Comparison of ENCODE assay signal across 8 cellular contexts in the genomic region with DNA sequence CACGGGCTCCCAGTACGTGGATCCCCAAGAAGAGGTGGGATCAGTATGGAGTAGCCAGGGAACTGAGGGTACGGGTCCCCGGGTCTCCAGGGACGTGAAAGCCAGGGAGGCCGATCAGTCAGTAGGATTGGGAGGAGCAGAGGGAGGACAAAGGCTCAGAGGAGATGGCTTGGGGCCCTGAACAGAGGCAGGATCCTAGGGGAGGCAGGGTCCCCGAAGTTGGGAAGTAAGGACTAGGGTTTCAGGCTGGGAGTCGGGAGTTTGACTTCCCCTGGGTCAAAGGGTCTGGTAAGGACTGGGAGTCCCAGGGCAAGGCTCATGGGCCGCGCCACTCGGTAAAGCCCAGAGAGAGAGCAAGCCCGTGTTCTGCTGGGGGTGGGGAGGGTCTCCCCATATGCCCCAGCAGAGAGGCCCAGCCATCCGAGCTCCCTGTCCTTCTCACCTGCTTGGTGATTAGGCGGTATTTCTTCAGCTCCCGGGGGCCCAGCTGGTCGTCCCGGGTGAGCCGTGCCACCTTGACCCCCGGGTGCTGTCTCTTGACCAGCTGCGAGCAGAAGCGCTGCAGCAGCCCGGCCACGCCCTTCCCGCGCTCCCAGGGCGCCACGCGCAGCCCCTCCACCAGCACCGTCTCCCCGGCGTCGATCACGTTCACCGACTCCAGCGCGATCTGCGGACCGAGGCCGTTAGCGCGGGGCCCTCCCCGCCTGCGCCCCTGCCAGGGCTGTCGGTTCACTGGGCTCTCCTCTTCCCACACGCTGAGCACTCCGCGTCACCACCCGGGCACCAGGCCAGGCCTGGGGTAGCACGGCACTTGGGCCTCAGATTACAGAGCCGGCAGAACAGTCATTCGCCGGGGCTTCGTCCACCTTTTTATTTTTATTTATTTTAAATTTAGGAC. TPM values are rescaled to one million over a fixed set of nuclear protein-coding genes. Genes with fewer than 3 reads are reported as not detected.
A peak's percentile ranks its signal among the peaks of the same experiment; 100 is the strongest.
DNase-seq lines count a peak whose midpoint lies in the region; ATAC-seq, FAIRE-seq and TF ChIP-seq lines count a peak whose summit lies in the region.

No MANE protein-coding gene starts in this region.

- FAIRE-seq in D721Med (lab: Jason Lieb, UNC), result no peak

- DNase-seq in activated CD4-positive, alpha-beta T cell treated with anti-CD3 and anti-CD28 coated beads, Interleukin-2, amount 10 ng/mL, durations not matched to agents 24 days and 14 days, result no peak
- DNase-seq in activated CD4-positive, alpha-beta T cell treated with anti-CD3 and anti-CD28 coated beads for 1 hour, result no peak
- peak; percentile 84 for DNase-seq in NCI-H69 (lab: John Stamatoyannopoulos, UW)
- peak; percentile 56 for DNase-seq in mucosa of gallbladder (ENCODE audit: low spot score)
- DNase-seq in CD14-positive monocyte (ENCODE audit: low spot score), result no peak
- no peak for DNase-seq in D721Med (ENCODE audit: insufficient read length, low spot score)

- no peaks in the 10 kb centered on the region for H3K36me3 Mint-ChIP-seq in activated CD4-positive, alpha-beta T cell treated with anti-CD3 and anti-CD28 coated beads, Interleukin-2, amount 10 ng/mL, durations not matched to agents 24 days and 14 days (ENCODE audit: low read depth)
- no peaks in the 10 kb centered on the region for H3K36me3 Mint-ChIP-seq in dendritic cell treated with granulocyte-macrophage colony-stimulating factor and Interleukin-4, amounts not matched to agents 40 ng/mL and 50 ng/mL, for 4 days (ENCODE audit: low read depth)
- peaks cover 10 to 30% of the 10 kb centered on the region in 2 donors for H3K36me3 Mint-ChIP-seq in CD14-positive monocyte

- H3K4me1 Mint-ChIP-seq in activated CD4-positive, alpha-beta T cell treated with anti-CD3 and anti-CD28 coated beads, Interleukin-2, amount 10 ng/mL, durations not matched to agents 24 days and 14 days, result peaks cover 38% of the 10 kb centered on the region
- H3K4me1 Mint-ChIP-seq in dendritic cell treated with granulocyte-macrophage colony-stimulating factor and Interleukin-4, amounts not matched to agents 40 ng/mL and 50 ng/mL, for 4 days (ENCODE audit: low read depth), result peaks cover 64% of the 10 kb centered on the region
- H3K4me1 Mint-ChIP-seq in CD14-positive monocyte, result peaks cover 50% of the 10 kb centered on the region

- no peak for ATAC-seq in HG02885 (IDR thresholded peaks at IDR 0.05; ENCODE audit: poor library complexity, unreplicated experiment)

- peak overlapping the region; percentile 58 for H3K27ac Mint-ChIP-seq in activated CD4-positive, alpha-beta T cell treated with anti-CD3 and anti-CD28 coated beads, Interleukin-2, amount 10 ng/mL, durations not matched to agents 24 days and 14 days
- no peak overlapping the region for H3K27ac Mint-ChIP-seq in dendritic cell treated with granulocyte-macrophage colony-stimulating factor and Interleukin-4, amounts not matched to agents 40 ng/mL and 50 ng/mL, for 4 days
- peak overlapping the region in 1 of 7 donors; percentile 7 for H3K27ac Mint-ChIP-seq in CD14-positive monocyte

- TF ChIP-seq CTCF in CD14-positive monocyte (IDR thresholded peaks at IDR 0.05) (no peak), D721Med (IDR thresholded peaks at IDR 0.05; ENCODE audit: insufficient read depth, missing control alignments) (no peak)

- H3K4me3 Mint-ChIP-seq in activated CD4-positive, alpha-beta T cell treated with anti-CD3 and anti-CD28 coated beads, Interleukin-2, amount 10 ng/mL, durations not matched to agents 24 days and 14 days, result peak overlapping the region; percentile 37
- H3K4me3 Mint-ChIP-seq in dendritic cell treated with granulocyte-macrophage colony-stimulating factor and Interleukin-4, amounts not matched to agents 40 ng/mL and 50 ng/mL, for 4 days, result peak overlapping the region; percentile 41
- H3K4me3 Mint-ChIP-seq in CD14-positive monocyte, result peak overlapping the region in 1 of 2 donors; percentile 87

- intact Hi-C loops in activated CD4-positive, alpha-beta T cell treated with anti-CD3 and anti-CD28 coated beads, Interleukin-2, amount 10 ng/mL, durations not matched to agents 24 days and 14 days (cut with micrococcal nuclease), result loop anchor here (10.0 kb wide), 1 partner anchor 132 kb away; no protein-coding TSS in a partner anchor
- intact Hi-C loops in dendritic cell treated with granulocyte-macrophage colony-stimulating factor and Interleukin-4, amounts not matched to agents 40 ng/mL and 50 ng/mL, for 4 days (cut with micrococcal nuclease), result no loop called here
- intact Hi-C loops in CD14-positive monocyte (cut with micrococcal nuclease), result no loop called here

- H3K27me3 Mint-ChIP-seq in activated CD4-positive, alpha-beta T cell treated with anti-CD3 and anti-CD28 coated beads, Interleukin-2, amount 10 ng/mL, durations not matched to agents 24 days and 14 days, result peaks cover 84% of the 10 kb centered on the region
- peaks cover 99% of the 10 kb centered on the region for H3K27me3 Mint-ChIP-seq in dendritic cell treated with granulocyte-macrophage colony-stimulating factor and Interleukin-4, amounts not matched to agents 40 ng/mL and 50 ng/mL, for 4 days
- peaks cover 98 to 100% (median 99%) of the 10 kb centered on the region in 3 donors for H3K27me3 Mint-ChIP-seq in CD14-positive monocyte (ENCODE audit: low read depth in 3 of 3)

- H3K9me3 Mint-ChIP-seq in activated CD4-positive, alpha-beta T cell treated with anti-CD3 and anti-CD28 coated beads, Interleukin-2, amount 10 ng/mL, durations not matched to agents 24 days and 14 days, result no peaks in the 10 kb centered on the region
- no peaks in the 10 kb centered on the region for H3K9me3 Mint-ChIP-seq in dendritic cell treated with granulocyte-macrophage colony-stimulating factor and Interleukin-4, amounts not matched to agents 40 ng/mL and 50 ng/mL, for 4 days
- H3K9me3 Mint-ChIP-seq in CD14-positive monocyte, result peaks cover 6 to 51% (median 28%) of the 10 kb centered on the region in 7 donors

RNA-seq across cellular contexts. Expression of a gene that starts 7.0 kb away (rescaled TPM):
- not detected in 2 replicates for total RNA-seq in activated CD4-positive, alpha-beta T cell treated with anti-CD3 and anti-CD28 coated beads, Interleukin-2, amount 10 ng/mL, durations not matched to agents 24 days and 14 days
- total RNA-seq in mucosa of gallbladder, result not detected
- polyA plus RNA-seq in CD14-positive monocyte, result not detected

RNA-seq across cellular contexts. Expression of a gene that starts 7.7 kb away (rescaled TPM):
- total RNA-seq in activated CD4-positive, alpha-beta T cell treated with anti-CD3 and anti-CD28 coated beads, Interleukin-2, amount 10 ng/mL, durations not matched to agents 24 days and 14 days, result 0.23 and 0.28 TPM in 2 replicates
- total RNA-seq in mucosa of gallbladder, result 0.29 TPM
- not detected for polyA plus RNA-seq in CD14-positive monocyte

RNA-seq across cellular contexts. Expression of a gene that starts 18.8 kb away (rescaled TPM):
- total RNA-seq in activated CD4-positive, alpha-beta T cell treated with anti-CD3 and anti-CD28 coated beads, Interleukin-2, amount 10 ng/mL, durations not matched to agents 24 days and 14 days, result 44.2 and 49.2 TPM in 2 replicates
- total RNA-seq in mucosa of gallbladder, result 63.9 TPM
- polyA plus RNA-seq in CD14-positive monocyte, result 10 to 100 TPM; 10.1 to 10.9 TPM

RNA-seq across cellular contexts. Expression of a gene that starts 27.7 kb away (rescaled TPM):
- not detected in 2 replicates for total RNA-seq in activated CD4-positive, alpha-beta T cell treated with anti-CD3 and anti-CD28 coated beads, Interleukin-2, amount 10 ng/mL, durations not matched to agents 24 days and 14 days
- 0.14 TPM for total RNA-seq in mucosa of gallbladder
- polyA plus RNA-seq in CD14-positive monocyte, result not detected

RNA-seq across cellular contexts. Expression of a gene that starts 44.3 kb away (rescaled TPM):
- 85.2 and 93.6 TPM in 2 replicates for total RNA-seq in activated CD4-positive, alpha-beta T cell treated with anti-CD3 and anti-CD28 coated beads, Interleukin-2, amount 10 ng/mL, durations not matched to agents 24 days and 14 days
- 104 TPM for total RNA-seq in mucosa of gallbladder
- polyA plus RNA-seq in CD14-positive monocyte, result 10 to 100 TPM; 26.9 to 28.1 TPM

Comparison
In these comparisons a context has a peak if more than half of its experiments do, and no peak if none do; other contexts are left out.
1. DNase-seq: peak in NCI-H69 (single experiment) and mucosa of gallbladder (single experiment); none in activated CD4-positive, alpha-beta T cell treated with anti-CD3 and anti-CD28 coated beads, Interleukin-2, amount 10 ng/mL, durations not matched to agents 24 days and 14 days (single experiment), activated CD4-positive, alpha-beta T cell treated with anti-CD3 and anti-CD28 coated beads for 1 hour (single experiment), CD14-positive monocyte (single experiment) and D721Med (single experiment).